ENCODE assay signal across 9 cellular contexts in genomic region chr18:76256897-76257500, GRCh38.
DNase-seq lines count a peak whose midpoint lies in the region; ATAC-seq and TF ChIP-seq lines count a peak whose summit lies in the region.
"Had no signal": no experiment of that assay in that cellular context is flagged by ENCODE, and none has a peak within 500 bp of the region (broad histone marks: within the 10 kb centered on the region; RNA-seq: fewer than 3 reads in every experiment).

No MANE protein-coding gene starts in this region.

- H3K27ac Mint-ChIP-seq in GM23338: no peak overlapping the region
- H3K27ac Mint-ChIP-seq: naive thymus-derived CD4-positive, alpha-beta T cell had no signal

- no peaks in the 10 kb centered on the region for H3K9me2 ChIP-seq in GM23338 (ENCODE audit: insufficient read depth)

- no peaks in the 10 kb centered on the region for H3K36me3 ChIP-seq in GM23338 (ENCODE audit: insufficient read depth)
- no peaks in the 10 kb centered on the region for H3K36me3 ChIP-seq in mucosa of descending colon (ENCODE audit: low read depth)
- H3K36me3 ChIP-seq in aorta (ENCODE audit: control insufficient read depth in 1 of 2, insufficient read depth in 2 of 2, low read length in 1 of 2): no peaks in the 10 kb centered on the region

- ATAC-seq in GM23338: peak; percentile 38
- no peak for ATAC-seq in mucosa of descending colon
- no peak for ATAC-seq in HG03571 (IDR thresholded peaks at IDR 0.05; ENCODE audit: unreplicated experiment)
- ATAC-seq in HG03159 (IDR thresholded peaks at IDR 0.05; ENCODE audit: unreplicated experiment): no peak
- ATAC-seq in GM19397 (IDR thresholded peaks at IDR 0.05; ENCODE audit: unreplicated experiment): no peak
- ATAC-seq in aorta (ENCODE audit: low FRiP score): no peak
- ATAC-seq: naive thymus-derived CD4-positive, alpha-beta T cell had no signal

- H2AFZ ChIP-seq in GM23338: no peak overlapping the region

- no peaks in the 10 kb centered on the region for H3F3A ChIP-seq in GM23338 (replicated peaks; ENCODE audit: low read depth)

- H3K4me2 ChIP-seq in GM23338: no peak overlapping the region

- H3K27ac ChIP-seq in GM23338 (ENCODE audit: low read depth): no peak overlapping the region
- no peak overlapping the region for H3K27ac ChIP-seq in aorta (ENCODE audit: low read depth in 1 of 2, low read length in 2 of 2)

- DNase-seq in GM23338 (ENCODE audit: low spot score) (peak; percentile 71), NCI-H2196 treated with DMSO at 0.1 percent for 48 hours (lab: John Stamatoyannopoulos, UW; ENCODE audit: unreplicated experiment) (peak; percentile 6), cardiac fibroblast (ENCODE audit: low read depth in 2 of 2) (peak; percentile 62 to 80), mucosa of descending colon (peak in 1 of 3 donors; percentile 16), aorta (no peak)

- peaks cover 33% of the 10 kb centered on the region for H3K4me1 Mint-ChIP-seq in GM23338
- H3K4me1 Mint-ChIP-seq: naive thymus-derived CD4-positive, alpha-beta T cell had no signal

- no peaks in the 10 kb centered on the region for H3K36me3 Mint-ChIP-seq in GM23338 (ENCODE audit: low read depth)
- H3K36me3 Mint-ChIP-seq: naive thymus-derived CD4-positive, alpha-beta T cell had no signal

- peak; percentile 70 to 78 for TF ChIP-seq CTCF in GM23338 (conservative IDR thresholded peaks at IDR 0.05; ENCODE audit: low read depth in 2 of 2)
- TF ChIP-seq CTCF in cardiac fibroblast (IDR thresholded peaks at IDR 0.05; ENCODE audit: low read depth, low read length): peak; percentile 66
- TF ChIP-seq CTCF in mucosa of descending colon (IDR thresholded peaks at IDR 0.05): peak; percentile 17

- H3K9me3 Mint-ChIP-seq in GM23338: no peaks in the 10 kb centered on the region
- H3K9me3 Mint-ChIP-seq: naive thymus-derived CD4-positive, alpha-beta T cell had no signal

- no peaks in the 10 kb centered on the region for H3K27me3 Mint-ChIP-seq in GM23338 (ENCODE audit: insufficient read depth, low read depth, poor library complexity)

- no peak overlapping the region for H3K4me3 ChIP-seq in GM23338
- H3K4me3 ChIP-seq in cardiac fibroblast (replicated peaks in 1 of 2; ENCODE audit: low read depth in 2 of 2, low read length in 2 of 2): no peak overlapping the region
- no peak overlapping the region for H3K4me3 ChIP-seq in mucosa of descending colon
- no peak overlapping the region for H3K4me3 ChIP-seq in aorta (ENCODE audit: low read length in 2 of 2)

- H4K20me1 ChIP-seq in GM23338 (replicated peaks; ENCODE audit: insufficient read depth): no peaks in the 10 kb centered on the region

- H3K27me3 ChIP-seq in GM23338 (ENCODE audit: insufficient read depth): no peaks in the 10 kb centered on the region
- H3K27me3 ChIP-seq in aorta (ENCODE audit: control insufficient read depth in 1 of 2, insufficient read depth in 2 of 2, low read length in 1 of 2): no peaks in the 10 kb centered on the region

- no peaks in the 10 kb centered on the region for H3K9me3 ChIP-seq in mucosa of descending colon
- peaks cover 2% of the 10 kb centered on the region for H3K9me3 ChIP-seq in aorta (ENCODE audit: control insufficient read depth, low read length)

- WGBS in aorta, 2 donors: 25 to 27% methylated on average over 4 of the region's 4 CpGs

- H3K79me2 ChIP-seq in GM23338 (replicated peaks; ENCODE audit: insufficient read depth): no peaks in the 10 kb centered on the region

- H3K4me1 ChIP-seq in GM23338 (ENCODE audit: insufficient read depth): peaks cover 31% of the 10 kb centered on the region
- no peaks in the 10 kb centered on the region for H3K4me1 ChIP-seq in mucosa of descending colon (ENCODE audit: low read depth)
- H3K4me1 ChIP-seq in aorta (ENCODE audit: control insufficient read depth in 1 of 2, insufficient read depth in 2 of 2, low read length in 2 of 2): no peaks in the 10 kb centered on the region

- intact Hi-C loops in mucosa of descending colon (cut with DNase I, micrococcal nuclease) (no loop called here), aorta (cut with DNase I) (no loop called here)

- no peak overlapping the region for H3K4me3 Mint-ChIP-seq in GM23338
- H3K4me3 Mint-ChIP-seq: naive thymus-derived CD4-positive, alpha-beta T cell had no signal

TF ChIP-seq in GM23338, 12 proteins besides CTCF, POLR2A, EP300 and RAD21 (continues in another document):
- TF ChIP-seq ZNF462 (CRISPR knock-in tag; IDR thresholded peaks at IDR 0.05): no peak
- TF ChIP-seq ZNF331 (CRISPR knock-in tag; IDR thresholded peaks at IDR 0.05; ENCODE audit: low read depth): no peak
- no peak for TF ChIP-seq NANOG (IDR thresholded peaks at IDR 0.05; ENCODE audit: borderline replicate concordance)
- TF ChIP-seq POLR2AphosphoS5 (IDR thresholded peaks at IDR 0.05; ENCODE audit: low read depth): no peak
- no peak for TF ChIP-seq ZNF114 (CRISPR knock-in tag; IDR thresholded peaks at IDR 0.05)
- no peak for TF ChIP-seq EZH2 (IDR thresholded peaks at IDR 0.05; ENCODE audit: low read depth, unreplicated experiment)

Comparison
In these comparisons a context has a peak if more than half of its experiments do, and no peak if none do; other contexts are left out.
1. DNase-seq: peak in GM23338 (single experiment), NCI-H2196 treated with DMSO at 0.1 percent for 48 hours (single experiment) and cardiac fibroblast (2 of 2); none in aorta (0 of 2).
2. CTCF ChIP-seq: peak in every context shown above with its lines; median percentile 74 in GM23338; 66 in cardiac fibroblast; 17 in mucosa of descending colon.